In genomic region chr4:184473265-184473514, GRCh38 we compare ENCODE assay signal across 1 cellular context.
TF ChIP-seq lines count a peak whose summit lies in the region.

No MANE protein-coding gene starts in this region.

TF ChIP-seq in GM12878, 131 proteins besides CTCF, POLR2A, EP300 and RAD21 (continued from another document and continues in another):
- TF ChIP-seq, protein P1, sequence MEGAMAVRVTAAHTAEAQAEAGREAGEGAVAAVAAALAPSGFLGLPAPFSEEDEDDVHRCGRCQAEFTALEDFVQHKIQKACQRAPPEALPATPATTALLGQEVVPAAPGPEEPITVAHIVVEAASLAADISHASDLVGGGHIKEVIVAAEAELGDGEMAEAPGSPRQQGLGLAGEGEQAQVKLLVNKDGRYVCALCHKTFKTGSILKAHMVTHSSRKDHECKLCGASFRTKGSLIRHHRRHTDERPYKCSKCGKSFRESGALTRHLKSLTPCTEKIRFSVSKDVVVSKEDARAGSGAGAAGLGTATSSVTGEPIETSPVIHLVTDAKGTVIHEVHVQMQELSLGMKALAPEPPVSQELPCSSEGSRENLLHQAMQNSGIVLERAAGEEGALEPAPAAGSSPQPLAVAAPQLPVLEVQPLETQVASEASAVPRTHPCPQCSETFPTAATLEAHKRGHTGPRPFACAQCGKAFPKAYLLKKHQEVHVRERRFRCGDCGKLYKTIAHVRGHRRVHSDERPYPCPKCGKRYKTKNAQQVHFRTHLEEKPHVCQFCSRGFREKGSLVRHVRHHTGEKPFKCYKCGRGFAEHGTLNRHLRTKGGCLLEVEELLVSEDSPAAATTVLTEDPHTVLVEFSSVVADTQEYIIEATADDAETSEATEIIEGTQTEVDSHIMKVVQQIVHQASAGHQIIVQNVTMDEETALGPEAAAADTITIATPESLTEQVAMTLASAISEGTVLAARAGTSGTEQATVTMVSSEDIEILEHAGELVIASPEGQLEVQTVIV (IDR thresholded peaks at IDR 0.05; ENCODE audit: borderline replicate concordance, partially characterized antibody): no peak
- TF ChIP-seq SUZ12 (IDR thresholded peaks at IDR 0.05; ENCODE audit: unreplicated experiment) (no peak), LARP7 (IDR thresholded peaks at IDR 0.05) (peak; percentile 20), GABPA (IDR thresholded peaks at IDR 0.05; ENCODE audit: low read depth) (no peak), SMARCA5 (IDR thresholded peaks at IDR 0.05) (0 out of 2 replicates have a peak, but pooled peaks have one; percentile 25), CUX1 (IDR thresholded peaks at IDR 0.05; ENCODE audit: insufficient replicate concordance, low read depth, low read length) (no peak), NFIC (IDR thresholded peaks at IDR 0.05; ENCODE audit: low read depth, low read length) (no peak), NR2F1 (conservative IDR thresholded peaks at IDR 0.05) (0 out of 2 replicates have a peak, but pooled peaks have one; percentile 8), SMC3 (IDR thresholded peaks at IDR 0.05; ENCODE audit: borderline replicate concordance, low read length) (no peak), E2F4 (IDR thresholded peaks at IDR 0.05; ENCODE audit: low read depth, low read length) (no peak), POLR2AphosphoS2 (IDR thresholded peaks at IDR 0.05; ENCODE audit: low read depth, low read length) (no peak), ZZZ3 (IDR thresholded peaks at IDR 0.05; ENCODE audit: control insufficient read depth, insufficient read length, low read depth) (no peak), POLR2AphosphoS5 (IDR thresholded peaks at IDR 0.05; ENCODE audit: low read length) (no peak), TARDBP (IDR thresholded peaks at IDR 0.05; ENCODE audit: borderline replicate concordance) (no peak), USF2 (IDR thresholded peaks at IDR 0.05; ENCODE audit: borderline replicate concordance, low read depth, low read length) (no peak), FOXK2 (IDR thresholded peaks at IDR 0.05) (no peak), WRNIP1 (IDR thresholded peaks at IDR 0.05; ENCODE audit: borderline replicate concordance, low read depth, low read length) (no peak), EGR1 (IDR thresholded peaks at IDR 0.05; ENCODE audit: borderline replicate concordance in 1 of 2, low read depth in 2 of 2, low read length in 2 of 2) (peak in 1 of 2 experiments; percentile 18; a peak in 1 of 3 replicates), CHD4 (IDR thresholded peaks at IDR 0.05) (no peak), SP1 (IDR thresholded peaks at IDR 0.05; ENCODE audit: low read depth, low read length) (no peak), BACH1 (IDR thresholded peaks at IDR 0.05; ENCODE audit: borderline replicate concordance) (peak; percentile 38; the same call in 1 of the 2 replicates), MAX (IDR thresholded peaks at IDR 0.05; ENCODE audit: low read depth, low read length) (no peak), HDGF (IDR thresholded peaks at IDR 0.05) (no peak), TAF1 (IDR thresholded peaks at IDR 0.05; ENCODE audit: borderline replicate concordance, low read depth, low read length) (no peak; the same call in 1 of the 2 replicates), ZNF24 (IDR thresholded peaks at IDR 0.05) (no peak), RB1 (IDR thresholded peaks at IDR 0.05; ENCODE audit: borderline replicate concordance) (no peak), RUNX3 (IDR thresholded peaks at IDR 0.05; ENCODE audit: low read length) (no peak), RFX5 (IDR thresholded peaks at IDR 0.05; ENCODE audit: low read depth, low read length) (no peak), GATAD2B (conservative IDR thresholded peaks at IDR 0.05; ENCODE audit: low read depth) (peak; percentile 12; the same call in 1 of the 2 replicates), ZSCAN29 (IDR thresholded peaks at IDR 0.05) (0 out of 2 replicates have a peak, but pooled peaks have one; percentile 44), SMAD5 (IDR thresholded peaks at IDR 0.05; ENCODE audit: low read depth) (no peak), KAT2A (conservative IDR thresholded peaks at IDR 0.05; ENCODE audit: control insufficient read depth, low read depth, low read length) (no peak), IKZF1 (conservative IDR thresholded peaks at IDR 0.05) (peak; percentile 14; the same call in 1 of the 2 replicates), ZNF274 (IDR thresholded peaks at IDR 0.05; ENCODE audit: insufficient read depth, insufficient read length) (no peak), MEF2A (IDR thresholded peaks at IDR 0.05; ENCODE audit: insufficient read depth, low read depth, low read length) (no peak), PML (IDR thresholded peaks at IDR 0.05; ENCODE audit: low read length) (no peak), ZNF622 (IDR thresholded peaks at IDR 0.05) (no peak), SIX5 (IDR thresholded peaks at IDR 0.05; ENCODE audit: low read depth, low read length, severe bottlenecking) (no peak), IKZF2 (IDR thresholded peaks at IDR 0.05) (no peak)
- TF ChIP-seq, protein P2, sequence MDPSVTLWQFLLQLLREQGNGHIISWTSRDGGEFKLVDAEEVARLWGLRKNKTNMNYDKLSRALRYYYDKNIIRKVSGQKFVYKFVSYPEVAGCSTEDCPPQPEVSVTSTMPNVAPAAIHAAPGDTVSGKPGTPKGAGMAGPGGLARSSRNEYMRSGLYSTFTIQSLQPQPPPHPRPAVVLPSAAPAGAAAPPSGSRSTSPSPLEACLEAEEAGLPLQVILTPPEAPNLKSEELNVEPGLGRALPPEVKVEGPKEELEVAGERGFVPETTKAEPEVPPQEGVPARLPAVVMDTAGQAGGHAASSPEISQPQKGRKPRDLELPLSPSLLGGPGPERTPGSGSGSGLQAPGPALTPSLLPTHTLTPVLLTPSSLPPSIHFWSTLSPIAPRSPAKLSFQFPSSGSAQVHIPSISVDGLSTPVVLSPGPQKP (IDR thresholded peaks at IDR 0.05; ENCODE audit: low read depth, low read length): no peak
- TF ChIP-seq, protein P3, sequence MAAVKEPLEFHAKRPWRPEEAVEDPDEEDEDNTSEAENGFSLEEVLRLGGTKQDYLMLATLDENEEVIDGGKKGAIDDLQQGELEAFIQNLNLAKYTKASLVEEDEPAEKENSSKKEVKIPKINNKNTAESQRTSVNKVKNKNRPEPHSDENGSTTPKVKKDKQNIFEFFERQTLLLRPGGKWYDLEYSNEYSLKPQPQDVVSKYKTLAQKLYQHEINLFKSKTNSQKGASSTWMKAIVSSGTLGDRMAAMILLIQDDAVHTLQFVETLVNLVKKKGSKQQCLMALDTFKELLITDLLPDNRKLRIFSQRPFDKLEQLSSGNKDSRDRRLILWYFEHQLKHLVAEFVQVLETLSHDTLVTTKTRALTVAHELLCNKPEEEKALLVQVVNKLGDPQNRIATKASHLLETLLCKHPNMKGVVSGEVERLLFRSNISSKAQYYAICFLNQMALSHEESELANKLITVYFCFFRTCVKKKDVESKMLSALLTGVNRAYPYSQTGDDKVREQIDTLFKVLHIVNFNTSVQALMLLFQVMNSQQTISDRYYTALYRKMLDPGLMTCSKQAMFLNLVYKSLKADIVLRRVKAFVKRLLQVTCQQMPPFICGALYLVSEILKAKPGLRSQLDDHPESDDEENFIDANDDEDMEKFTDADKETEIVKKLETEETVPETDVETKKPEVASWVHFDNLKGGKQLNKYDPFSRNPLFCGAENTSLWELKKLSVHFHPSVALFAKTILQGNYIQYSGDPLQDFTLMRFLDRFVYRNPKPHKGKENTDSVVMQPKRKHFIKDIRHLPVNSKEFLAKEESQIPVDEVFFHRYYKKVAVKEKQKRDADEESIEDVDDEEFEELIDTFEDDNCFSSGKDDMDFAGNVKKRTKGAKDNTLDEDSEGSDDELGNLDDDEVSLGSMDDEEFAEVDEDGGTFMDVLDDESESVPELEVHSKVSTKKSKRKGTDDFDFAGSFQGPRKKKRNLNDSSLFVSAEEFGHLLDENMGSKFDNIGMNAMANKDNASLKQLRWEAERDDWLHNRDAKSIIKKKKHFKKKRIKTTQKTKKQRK (IDR thresholded peaks at IDR 0.05; ENCODE audit: low read depth, low read length): no peak
- TF ChIP-seq, protein P4, sequence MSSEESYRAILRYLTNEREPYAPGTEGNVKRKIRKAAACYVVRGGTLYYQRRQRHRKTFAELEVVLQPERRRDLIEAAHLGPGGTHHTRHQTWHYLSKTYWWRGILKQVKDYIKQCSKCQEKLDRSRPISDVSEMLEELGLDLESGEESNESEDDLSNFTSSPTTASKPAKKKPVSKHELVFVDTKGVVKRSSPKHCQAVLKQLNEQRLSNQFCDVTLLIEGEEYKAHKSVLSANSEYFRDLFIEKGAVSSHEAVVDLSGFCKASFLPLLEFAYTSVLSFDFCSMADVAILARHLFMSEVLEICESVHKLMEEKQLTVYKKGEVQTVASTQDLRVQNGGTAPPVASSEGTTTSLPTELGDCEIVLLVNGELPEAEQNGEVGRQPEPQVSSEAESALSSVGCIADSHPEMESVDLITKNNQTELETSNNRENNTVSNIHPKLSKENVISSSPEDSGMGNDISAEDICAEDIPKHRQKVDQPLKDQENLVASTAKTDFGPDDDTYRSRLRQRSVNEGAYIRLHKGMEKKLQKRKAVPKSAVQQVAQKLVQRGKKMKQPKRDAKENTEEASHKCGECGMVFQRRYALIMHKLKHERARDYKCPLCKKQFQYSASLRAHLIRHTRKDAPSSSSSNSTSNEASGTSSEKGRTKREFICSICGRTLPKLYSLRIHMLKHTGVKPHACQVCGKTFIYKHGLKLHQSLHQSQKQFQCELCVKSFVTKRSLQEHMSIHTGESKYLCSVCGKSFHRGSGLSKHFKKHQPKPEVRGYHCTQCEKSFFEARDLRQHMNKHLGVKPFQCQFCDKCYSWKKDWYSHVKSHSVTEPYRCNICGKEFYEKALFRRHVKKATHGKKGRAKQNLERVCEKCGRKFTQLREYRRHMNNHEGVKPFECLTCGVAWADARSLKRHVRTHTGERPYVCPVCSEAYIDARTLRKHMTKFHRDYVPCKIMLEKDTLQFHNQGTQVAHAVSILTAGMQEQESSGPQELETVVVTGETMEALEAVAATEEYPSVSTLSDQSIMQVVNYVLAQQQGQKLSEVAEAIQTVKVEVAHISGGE (CRISPR knock-in tag; IDR thresholded peaks at IDR 0.05): no peak
- TF ChIP-seq, protein P5, sequence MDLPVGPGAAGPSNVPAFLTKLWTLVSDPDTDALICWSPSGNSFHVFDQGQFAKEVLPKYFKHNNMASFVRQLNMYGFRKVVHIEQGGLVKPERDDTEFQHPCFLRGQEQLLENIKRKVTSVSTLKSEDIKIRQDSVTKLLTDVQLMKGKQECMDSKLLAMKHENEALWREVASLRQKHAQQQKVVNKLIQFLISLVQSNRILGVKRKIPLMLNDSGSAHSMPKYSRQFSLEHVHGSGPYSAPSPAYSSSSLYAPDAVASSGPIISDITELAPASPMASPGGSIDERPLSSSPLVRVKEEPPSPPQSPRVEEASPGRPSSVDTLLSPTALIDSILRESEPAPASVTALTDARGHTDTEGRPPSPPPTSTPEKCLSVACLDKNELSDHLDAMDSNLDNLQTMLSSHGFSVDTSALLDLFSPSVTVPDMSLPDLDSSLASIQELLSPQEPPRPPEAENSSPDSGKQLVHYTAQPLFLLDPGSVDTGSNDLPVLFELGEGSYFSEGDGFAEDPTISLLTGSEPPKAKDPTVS (IDR thresholded peaks at IDR 0.05; ENCODE audit: low read depth, low read length): no peak
